Comparison of ENCODE assay signal across 8 cellular contexts in genomic region chr3:137709011-137709601, GRCh38. TPM values are rescaled to one million over a fixed set of nuclear protein-coding genes. Genes with fewer than 3 reads are reported as not detected.
A peak's percentile ranks its signal among the peaks of the same experiment; 100 is the strongest.
DNase-seq lines count a peak whose midpoint lies in the region; ATAC-seq and TF ChIP-seq lines count a peak whose summit lies in the region.
"Had no signal": no experiment of that assay in that cellular context is flagged by ENCODE, and none has a peak within 500 bp of the region (broad histone marks: within the 10 kb centered on the region; RNA-seq: fewer than 3 reads in every experiment).

No MANE protein-coding gene starts in this region.

- no peak overlapping the region for H3K4me2 ChIP-seq in mesendoderm (ENCODE audit: low read length)

- peak; percentile 59 for TF ChIP-seq CTCF in GM12864 (IDR thresholded peaks at IDR 0.05; ENCODE audit: low read depth, low read length, missing control alignments)
- TF ChIP-seq CTCF in WTC11 (IDR thresholded peaks at IDR 0.05): peak; percentile 74

- no peak overlapping the region for H4K5ac ChIP-seq in mesendoderm (ENCODE audit: low read length)

- H3K4ac ChIP-seq in mesendoderm (ENCODE audit: low read depth, low read length): no peak overlapping the region

- no peaks in the 10 kb centered on the region for H3K4me1 ChIP-seq in mesendoderm (ENCODE audit: control insufficient read depth, low read depth, low read length)

- DNase-seq in GM12864 (ENCODE audit: low read depth) (peak; percentile 3), WTC11 (ENCODE audit: low spot score) (peak; percentile 42), mesendoderm (peak; percentile 57), NCI-H2196 treated with DMSO at 0.1 percent for 48 hours (lab: John Stamatoyannopoulos, UW; ENCODE audit: unreplicated experiment) (no peak)
- DNase-seq in Jurkat, Clone E6-1 (ENCODE audit: low read depth, low spot score): peak; percentile 7
- DNase-seq in activated T-helper 2 cell treated with anti-CD3 and anti-CD28 coated beads, Interferon-gamma antibody, Interleukin-2, Interleukin-4, amounts not matched to agents 10 μg/mL and 5 μg/mL and 100 μg/mL, durations not matched to agents 14 hours and 24 hours and 36 hours (ENCODE audit: low spot score): no peak

- H3K79me1 ChIP-seq in mesendoderm (ENCODE audit: low read length): no peaks in the 10 kb centered on the region

- no peak overlapping the region for H3K18ac ChIP-seq in mesendoderm (ENCODE audit: low read length)

- ATAC-seq in WTC11: 0 out of 2 replicates have a peak, but pooled peaks have one; percentile 36
- no peak for ATAC-seq in HG02884 (IDR thresholded peaks at IDR 0.05; ENCODE audit: unreplicated experiment)

- no peak overlapping the region for H3K56ac ChIP-seq in mesendoderm (ENCODE audit: low read length)

- CTCF ChIA-PET in WTC11 (lab: Charles Lee): interaction anchor here (0.7 to 2.0 kb wide), 25 partner anchors 9 to 603 kb away, joined by 3 to 18 read pairs (median 4); no protein-coding TSS in a partner anchor

- H3K9ac ChIP-seq in mesendoderm (ENCODE audit: low read length): no peak overlapping the region

- no peaks in the 10 kb centered on the region for H3K36me3 Mint-ChIP-seq in WTC11
- no peaks in the 10 kb centered on the region for H3K36me3 Mint-ChIP-seq in activated T-helper 2 cell treated with anti-CD3 and anti-CD28 coated beads, Interferon-gamma antibody, Interleukin-2, Interleukin-4, amounts not matched to agents 10 μg/mL and 5 μg/mL and 100 μg/mL, durations not matched to agents 14 hours and 24 hours and 36 hours (ENCODE audit: low read depth)

- no peak overlapping the region for H2BK120ac ChIP-seq in mesendoderm (ENCODE audit: low read depth, low read length)

- no peak overlapping the region for H3K4me3 Mint-ChIP-seq in WTC11
- no peak overlapping the region for H3K4me3 Mint-ChIP-seq in activated T-helper 2 cell treated with anti-CD3 and anti-CD28 coated beads, Interferon-gamma antibody, Interleukin-2, Interleukin-4, amounts not matched to agents 10 μg/mL and 5 μg/mL and 100 μg/mL, durations not matched to agents 14 hours and 24 hours and 36 hours (ENCODE audit: low read depth)

- no peak overlapping the region for H3K27ac Mint-ChIP-seq in WTC11
- no peak overlapping the region for H3K27ac Mint-ChIP-seq in activated T-helper 2 cell treated with anti-CD3 and anti-CD28 coated beads, Interferon-gamma antibody, Interleukin-2, Interleukin-4, amounts not matched to agents 10 μg/mL and 5 μg/mL and 100 μg/mL, durations not matched to agents 14 hours and 24 hours and 36 hours

- H3K36me3 ChIP-seq in mesendoderm (ENCODE audit: control insufficient read depth, insufficient read depth, low read length): no peaks in the 10 kb centered on the region

- peaks cover 11% of the 10 kb centered on the region for H3K9me3 Mint-ChIP-seq in WTC11
- H3K9me3 Mint-ChIP-seq in activated T-helper 2 cell treated with anti-CD3 and anti-CD28 coated beads, Interferon-gamma antibody, Interleukin-2, Interleukin-4, amounts not matched to agents 10 μg/mL and 5 μg/mL and 100 μg/mL, durations not matched to agents 14 hours and 24 hours and 36 hours: no peaks in the 10 kb centered on the region

- no peak overlapping the region for H3K23ac ChIP-seq in mesendoderm (ENCODE audit: low read length)

- peaks cover 2% of the 10 kb centered on the region; the same call in 1 of the 2 replicates for H3K27me3 Mint-ChIP-seq in WTC11 (ENCODE audit: low read depth)
- no peaks in the 10 kb centered on the region for H3K27me3 Mint-ChIP-seq in activated T-helper 2 cell treated with anti-CD3 and anti-CD28 coated beads, Interferon-gamma antibody, Interleukin-2, Interleukin-4, amounts not matched to agents 10 μg/mL and 5 μg/mL and 100 μg/mL, durations not matched to agents 14 hours and 24 hours and 36 hours (ENCODE audit: low read depth)

- no peaks in the 10 kb centered on the region for H3K4me1 Mint-ChIP-seq in WTC11
- H3K4me1 Mint-ChIP-seq in activated T-helper 2 cell treated with anti-CD3 and anti-CD28 coated beads, Interferon-gamma antibody, Interleukin-2, Interleukin-4, amounts not matched to agents 10 μg/mL and 5 μg/mL and 100 μg/mL, durations not matched to agents 14 hours and 24 hours and 36 hours (ENCODE audit: low read depth): no peaks in the 10 kb centered on the region

- no peaks in the 10 kb centered on the region for H3K79me2 ChIP-seq in mesendoderm (ENCODE audit: control insufficient read depth, insufficient read depth, low read length)

- no peak overlapping the region for H2AK5ac ChIP-seq in mesendoderm (ENCODE audit: low read length)

- no CpG with 5 or more reads among the region's 3 CpGs for WGBS in mesendoderm (ENCODE audit: extremely low coverage, insufficient coverage, low lambda C conversion rate)

- H3K27ac ChIP-seq in mesendoderm (ENCODE audit: low read depth, low read length): no peak overlapping the region

- H3K4me3 ChIP-seq in GM12864 (ENCODE audit: low read depth, low read length): no peak overlapping the region
- no peak overlapping the region for H3K4me3 ChIP-seq in Jurkat, Clone E6-1 (ENCODE audit: low read length)
- H3K4me3 ChIP-seq in mesendoderm (ENCODE audit: low read length): no peak overlapping the region

- H2BK15ac ChIP-seq in mesendoderm (replicated peaks; ENCODE audit: low read depth): no peak overlapping the region

- no peaks in the 10 kb centered on the region for H3K27me3 ChIP-seq in mesendoderm (ENCODE audit: insufficient read depth, low read length, poor library complexity)

- H4K8ac ChIP-seq in mesendoderm (ENCODE audit: low read depth, low read length): no peak overlapping the region

- intact Hi-C loops in activated T-helper 2 cell treated with anti-CD3 and anti-CD28 coated beads, Interferon-gamma antibody, Interleukin-2, Interleukin-4, amounts not matched to agents 10 μg/mL and 5 μg/mL and 100 μg/mL, durations not matched to agents 14 hours and 24 hours and 36 hours (cut with micrococcal nuclease): no loop called here

- POLR2A ChIA-PET in WTC11 (lab: Charles Lee): no interaction called here

- H2BK5ac ChIP-seq in mesendoderm (ENCODE audit: low read length): no peak overlapping the region

TF ChIP-seq in WTC11, 78 proteins besides CTCF, POLR2A, EP300 and RAD21:
- TF ChIP-seq MLX (CRISPR knock-in tag; IDR thresholded peaks at IDR 0.05) (no peak), RORB (CRISPR knock-in tag; IDR thresholded peaks at IDR 0.05) (no peak), ZNF219 (CRISPR knock-in tag; IDR thresholded peaks at IDR 0.05; ENCODE audit: borderline replicate concordance) (no peak), ZBTB21 (CRISPR knock-in tag; IDR thresholded peaks at IDR 0.05; ENCODE audit: borderline replicate concordance) (no peak), AFF4 (CRISPR knock-in tag; IDR thresholded peaks at IDR 0.05; ENCODE audit: borderline replicate concordance) (no peak)

RNA-seq across cellular contexts. Expression of gene SOX14, which starts 55.0 kb away (rescaled TPM):
- polyA plus RNA-seq in Jurkat, Clone E6-1 (2012; ENCODE audit: insufficient read depth, insufficient read length): not detected
- total RNA-seq in WTC11 (2021): 0.34 to 0.78 TPM (median 0.70 TPM) in 3 replicates
- polyA plus RNA-seq in mesendoderm (2013, experiment 1 of 2): 0.41 TPM
- 0.43 TPM for polyA plus RNA-seq in mesendoderm (2013, experiment 2 of 2)
- not detected in 2 replicates for total RNA-seq in activated T-helper 2 cell treated with anti-CD3 and anti-CD28 coated beads, Interferon-gamma antibody, Interleukin-2, Interleukin-4, amounts not matched to agents 10 μg/mL and 5 μg/mL and 100 μg/mL, durations not matched to agents 14 hours and 24 hours and 36 hours
- total RNA-seq: myocyte had no signal

Comparison
In these comparisons a context has a peak if more than half of its experiments do, and no peak if none do; other contexts are left out.
1. DNase-seq: peak in GM12864 (single experiment), Jurkat, Clone E6-1 (single experiment), WTC11 (single experiment) and mesendoderm (single experiment); none in NCI-H2196 treated with DMSO at 0.1 percent for 48 hours (single experiment) and activated T-helper 2 cell treated with anti-CD3 and anti-CD28 coated beads, Interferon-gamma antibody, Interleukin-2, Interleukin-4, amounts not matched to agents 10 μg/mL and 5 μg/mL and 100 μg/mL, durations not matched to agents 14 hours and 24 hours and 36 hours (single experiment).